Comparison of ENCODE assay signal across 10 cellular contexts in the genomic region with DNA sequence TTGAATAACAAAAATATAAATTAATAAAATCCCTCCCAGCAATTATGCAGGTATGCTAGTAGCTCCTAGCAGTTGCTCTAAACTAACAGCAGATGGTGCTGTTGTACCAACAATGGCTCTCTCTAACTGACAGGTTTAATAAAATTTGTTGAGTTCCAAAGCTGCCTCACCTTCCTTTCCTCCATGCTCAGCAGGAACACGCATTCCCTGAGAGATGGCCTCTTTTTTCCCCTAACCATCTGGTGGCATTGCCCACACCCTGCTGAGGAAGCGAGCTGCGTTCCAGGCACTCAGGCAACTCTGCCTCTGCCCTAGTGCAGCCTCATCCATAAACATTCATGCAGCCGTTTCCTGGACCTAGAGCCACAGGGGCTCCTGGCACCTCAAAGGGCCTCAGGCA.
DNase-seq lines count a peak whose midpoint lies in the region; ATAC-seq and TF ChIP-seq lines count a peak whose summit lies in the region.
"Had no signal": no experiment of that assay in that cellular context is flagged by ENCODE, and none has a peak within 500 bp of the region (broad histone marks: within the 10 kb centered on the region; RNA-seq: fewer than 3 reads in every experiment).

No MANE protein-coding gene starts in this region.

- H3K4me3 Mint-ChIP-seq in GM23338, result no peak overlapping the region
- no peak overlapping the region for H3K4me3 Mint-ChIP-seq in nephron progenitor cell
- H3K4me3 Mint-ChIP-seq: activated naive CD8-positive, alpha-beta T cell had no signal

- H3K79me2 ChIP-seq in GM23338 (replicated peaks; ENCODE audit: insufficient read depth), result no peaks in the 10 kb centered on the region

- ATAC-seq in GM23338, result peak; percentile 88

- H3F3A ChIP-seq in GM23338 (replicated peaks; ENCODE audit: low read depth), result no peaks in the 10 kb centered on the region

- H3K27ac ChIP-seq in GM23338 (ENCODE audit: low read depth), result no peak overlapping the region

- H3K4me1 Mint-ChIP-seq in GM23338, result peaks cover 13% of the 10 kb centered on the region
- H3K4me1 Mint-ChIP-seq in nephron progenitor cell, result peaks cover 23% of the 10 kb centered on the region
- H3K4me1 Mint-ChIP-seq: CD8-positive, alpha-beta memory T cell had no signal

- H3K4me3 ChIP-seq in GM23338 (no peak overlapping the region), fibroblast of mammary gland (ENCODE audit: control insufficient read depth, low read depth, low read length) (no peak overlapping the region)

- H4K20me1 ChIP-seq in GM23338 (replicated peaks; ENCODE audit: insufficient read depth), result no peaks in the 10 kb centered on the region; the same call in 1 of the 2 replicates

- peaks cover 8% of the 10 kb centered on the region; the same call in 1 of the 2 replicates for H3K4me1 ChIP-seq in GM23338 (ENCODE audit: insufficient read depth)

- H2AFZ ChIP-seq in GM23338, result no peak overlapping the region

- TF ChIP-seq CTCF in GM23338 (conservative IDR thresholded peaks at IDR 0.05; ENCODE audit: low read depth in 2 of 2), result peak; percentile 81 to 97
- peak; percentile 95 for TF ChIP-seq CTCF in fibroblast of mammary gland (conservative IDR thresholded peaks at IDR 0.05; ENCODE audit: control insufficient read depth, insufficient read depth, low read depth, low read length)
- TF ChIP-seq CTCF in nephron progenitor cell (IDR thresholded peaks at IDR 0.05), result peak; percentile 94

- H3K27me3 Mint-ChIP-seq in GM23338 (ENCODE audit: insufficient read depth, low read depth, poor library complexity) (no peaks in the 10 kb centered on the region), nephron progenitor cell (ENCODE audit: low read depth, poor library complexity) (peaks cover 2% of the 10 kb centered on the region)
- H3K27me3 Mint-ChIP-seq: activated naive CD8-positive, alpha-beta T cell; CD8-positive, alpha-beta memory T cell had no signal

- DNase-seq in NCI-H2171 treated with DMSO at 0.1 percent for 48 hours (lab: John Stamatoyannopoulos, UW) (peak; percentile 60), NCI-H2171 (lab: John Stamatoyannopoulos, UW) (no peak), GM23338 (ENCODE audit: low spot score) (peak; percentile 80), NCI-H1436 treated with DMSO at 0.1 percent for 48 hours (lab: John Stamatoyannopoulos, UW) (peak; percentile 8), UCSD-AML1 (lab: John Stamatoyannopoulos, UW; ENCODE audit: unreplicated experiment) (peak; percentile 29), fibroblast of mammary gland (ENCODE audit: low read depth) (peak; percentile 70), nephron progenitor cell (peak; percentile 30), amniotic stem cell (lab: John Stamatoyannopoulos, UW) (no peak)

- H3K27ac Mint-ChIP-seq in GM23338 (peak overlapping the region; percentile 41; the same call in 1 of the 2 replicates), nephron progenitor cell (no peak overlapping the region)
- H3K27ac Mint-ChIP-seq: activated naive CD8-positive, alpha-beta T cell had no signal

- no peaks in the 10 kb centered on the region for H3K36me3 ChIP-seq in GM23338 (ENCODE audit: insufficient read depth)

- H3K9me3 Mint-ChIP-seq in GM23338, result no peaks in the 10 kb centered on the region
- H3K9me3 Mint-ChIP-seq in nephron progenitor cell, result peaks cover 14% of the 10 kb centered on the region
- H3K9me3 Mint-ChIP-seq: CD8-positive, alpha-beta memory T cell had no signal

- H3K36me3 Mint-ChIP-seq in GM23338 (ENCODE audit: low read depth) (peaks cover 13% of the 10 kb centered on the region), nephron progenitor cell (ENCODE audit: low read depth) (peaks cover 31% of the 10 kb centered on the region)

- no peak overlapping the region for H3K4me2 ChIP-seq in GM23338

- no peaks in the 10 kb centered on the region for H3K27me3 ChIP-seq in GM23338 (ENCODE audit: insufficient read depth)

- no peaks in the 10 kb centered on the region for H3K9me2 ChIP-seq in GM23338 (ENCODE audit: insufficient read depth)

TF ChIP-seq in GM23338, 12 proteins besides CTCF, POLR2A, EP300 and RAD21:
- TF ChIP-seq, protein P1, sequence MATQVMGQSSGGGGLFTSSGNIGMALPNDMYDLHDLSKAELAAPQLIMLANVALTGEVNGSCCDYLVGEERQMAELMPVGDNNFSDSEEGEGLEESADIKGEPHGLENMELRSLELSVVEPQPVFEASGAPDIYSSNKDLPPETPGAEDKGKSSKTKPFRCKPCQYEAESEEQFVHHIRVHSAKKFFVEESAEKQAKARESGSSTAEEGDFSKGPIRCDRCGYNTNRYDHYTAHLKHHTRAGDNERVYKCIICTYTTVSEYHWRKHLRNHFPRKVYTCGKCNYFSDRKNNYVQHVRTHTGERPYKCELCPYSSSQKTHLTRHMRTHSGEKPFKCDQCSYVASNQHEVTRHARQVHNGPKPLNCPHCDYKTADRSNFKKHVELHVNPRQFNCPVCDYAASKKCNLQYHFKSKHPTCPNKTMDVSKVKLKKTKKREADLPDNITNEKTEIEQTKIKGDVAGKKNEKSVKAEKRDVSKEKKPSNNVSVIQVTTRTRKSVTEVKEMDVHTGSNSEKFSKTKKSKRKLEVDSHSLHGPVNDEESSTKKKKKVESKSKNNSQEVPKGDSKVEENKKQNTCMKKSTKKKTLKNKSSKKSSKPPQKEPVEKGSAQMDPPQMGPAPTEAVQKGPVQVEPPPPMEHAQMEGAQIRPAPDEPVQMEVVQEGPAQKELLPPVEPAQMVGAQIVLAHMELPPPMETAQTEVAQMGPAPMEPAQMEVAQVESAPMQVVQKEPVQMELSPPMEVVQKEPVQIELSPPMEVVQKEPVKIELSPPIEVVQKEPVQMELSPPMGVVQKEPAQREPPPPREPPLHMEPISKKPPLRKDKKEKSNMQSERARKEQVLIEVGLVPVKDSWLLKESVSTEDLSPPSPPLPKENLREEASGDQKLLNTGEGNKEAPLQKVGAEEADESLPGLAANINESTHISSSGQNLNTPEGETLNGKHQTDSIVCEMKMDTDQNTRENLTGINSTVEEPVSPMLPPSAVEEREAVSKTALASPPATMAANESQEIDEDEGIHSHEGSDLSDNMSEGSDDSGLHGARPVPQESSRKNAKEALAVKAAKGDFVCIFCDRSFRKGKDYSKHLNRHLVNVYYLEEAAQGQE (IDR thresholded peaks at IDR 0.05; ENCODE audit: unreplicated experiment), result no peak
- TF ChIP-seq JUNB (IDR thresholded peaks at IDR 0.05; ENCODE audit: unreplicated experiment), result no peak
- TF ChIP-seq, protein P2, sequence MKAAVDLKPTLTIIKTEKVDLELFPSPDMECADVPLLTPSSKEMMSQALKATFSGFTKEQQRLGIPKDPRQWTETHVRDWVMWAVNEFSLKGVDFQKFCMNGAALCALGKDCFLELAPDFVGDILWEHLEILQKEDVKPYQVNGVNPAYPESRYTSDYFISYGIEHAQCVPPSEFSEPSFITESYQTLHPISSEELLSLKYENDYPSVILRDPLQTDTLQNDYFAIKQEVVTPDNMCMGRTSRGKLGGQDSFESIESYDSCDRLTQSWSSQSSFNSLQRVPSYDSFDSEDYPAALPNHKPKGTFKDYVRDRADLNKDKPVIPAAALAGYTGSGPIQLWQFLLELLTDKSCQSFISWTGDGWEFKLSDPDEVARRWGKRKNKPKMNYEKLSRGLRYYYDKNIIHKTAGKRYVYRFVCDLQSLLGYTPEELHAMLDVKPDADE (IDR thresholded peaks at IDR 0.05), result no peak

Comparison
In these comparisons a context has a peak if more than half of its experiments do, and no peak if none do; other contexts are left out.
1. DNase-seq: peak in NCI-H2171 treated with DMSO at 0.1 percent for 48 hours (single experiment), GM23338 (single experiment), NCI-H1436 treated with DMSO at 0.1 percent for 48 hours (single experiment), UCSD-AML1 (single experiment), fibroblast of mammary gland (single experiment) and nephron progenitor cell (single experiment); none in NCI-H2171 (single experiment) and amniotic stem cell (single experiment).
2. Peak in every context shown above with its lines, with median percentiles within 50 percentile points of each other: CTCF ChIP-seq.